8 cellular contexts compared by ENCODE assay signal in genomic region chr3:131033480-131034080, GRCh38. TPM values are rescaled to one million over a fixed set of nuclear protein-coding genes. Genes with fewer than 3 reads are reported as not detected.
A peak's percentile ranks its signal among the peaks of the same experiment; 100 is the strongest.
DNase-seq lines count a peak whose midpoint lies in the region; ATAC-seq and TF ChIP-seq lines count a peak whose summit lies in the region.

No MANE protein-coding gene starts in this region.

- H3K36me3 ChIP-seq in body of pancreas (replicated peaks in 1 of 2; ENCODE audit: insufficient read depth in 1 of 2, low read depth in 2 of 2) (no peaks in the 10 kb centered on the region), right lobe of liver (no peaks in the 10 kb centered on the region)

- no peaks in the 10 kb centered on the region for H3K9me3 ChIP-seq in body of pancreas
- no peaks in the 10 kb centered on the region for H3K9me3 ChIP-seq in right lobe of liver

- ATAC-seq in body of pancreas (no peak), right lobe of liver (peak; percentile 33 to 66 (median 55)), GM21717 (IDR thresholded peaks at IDR 0.05; ENCODE audit: unreplicated experiment) (no peak), GM19455 (IDR thresholded peaks at IDR 0.05; ENCODE audit: unreplicated experiment) (no peak)

- H3K4me3 ChIP-seq in body of pancreas, result no peak overlapping the region
- H3K4me3 ChIP-seq in right lobe of liver, result no peak overlapping the region

- no peaks in the 10 kb centered on the region for H3K27me3 ChIP-seq in body of pancreas
- no peaks in the 10 kb centered on the region for H3K27me3 ChIP-seq in right lobe of liver

- peak in 6 of 7 experiments; percentile 38 to 57 (median 52) for TF ChIP-seq CTCF in body of pancreas (IDR thresholded peaks at IDR 0.05)
- peak; percentile 48 to 66 (median 65) for TF ChIP-seq CTCF in right lobe of liver (IDR thresholded peaks at IDR 0.05)

- POLR2A ChIA-PET in HEK293T (lab: Yijun Ruan, JAX), result no interaction called here

- H3K4me1 ChIP-seq in body of pancreas (no peaks in the 10 kb centered on the region), right lobe of liver (no peaks in the 10 kb centered on the region)

- TF ChIP-seq POLR2A in body of pancreas (IDR thresholded peaks at IDR 0.05) (no peak), right lobe of liver (IDR thresholded peaks at IDR 0.05) (no peak)

- 12% methylated on average over 1 of the region's 1 CpG for WGBS in body of pancreas, 2 donors
- 11% methylated on average over 1 of the region's 1 CpG for WGBS in right lobe of liver (ENCODE audit: insufficient coverage, low coverage, low lambda C conversion rate, missing lambda C conversion rate)

- intact Hi-C loops in body of pancreas (cut with DNase I), result no loop called here
- intact Hi-C loops in right lobe of liver (cut with DNase I), result no loop called here

- CTCF ChIA-PET in HEK293T (lab: Yijun Ruan, JAX), result interaction anchor here (0.6 to 1.1 kb wide), 5 partner anchors 656 to 1212 kb away, joined by 3 read pairs; partner anchors contain the start of gene CPNE4

- DNase-seq in SIG-M5 treated with dmso at 0.1 percent for 504 hours (lab: John Stamatoyannopoulos, UW; ENCODE audit: unreplicated experiment) (peak; percentile 41), SIG-M5 (lab: John Stamatoyannopoulos, UW) (no peak), HEK293T (ENCODE audit: extremely low spot score) (peak; percentile 18), NCI-H526 (lab: John Stamatoyannopoulos, UW) (peak; percentile 24 to 75), body of pancreas (peak in 1 of 4 donors; percentile 16), right lobe of liver (no peak)

- H3K27ac ChIP-seq in body of pancreas (no peak overlapping the region), right lobe of liver (no peak overlapping the region)

TF ChIP-seq in HEK293T, 16 proteins besides CTCF, POLR2A, EP300 and RAD21:
- TF ChIP-seq ARNT (IDR thresholded peaks at IDR 0.05), result no peak
- 0 out of 2 replicates have a peak, but pooled peaks have one; percentile 35 for TF ChIP-seq FOXA1 (IDR thresholded peaks at IDR 0.05)
- TF ChIP-seq HDGF (IDR thresholded peaks at IDR 0.05; ENCODE audit: borderline replicate concordance), result no peak
- no peak for TF ChIP-seq LEF1 (IDR thresholded peaks at IDR 0.05; ENCODE audit: borderline replicate concordance)

RNA-seq across cellular contexts. Expression of gene NEK11, which starts 6.9 kb away (rescaled TPM):
- 10 to 100 TPM in 1 of 2 donors, 1 to 10 TPM in 1; 3.4 to 10.2 TPM for total RNA-seq in body of pancreas
- total RNA-seq in right lobe of liver, result 1 to 10 TPM in 1 of 6 experiments, under 1 TPM in 5; 0.25 to 1.1 (median 0.88) TPM

RNA-seq across cellular contexts. Expression of gene ASTE1, which starts 7.0 kb away (rescaled TPM):
- total RNA-seq in body of pancreas (10 to 100 TPM in 1 of 2 donors, 1 to 10 TPM in 1; 3.4 to 10.5 TPM), right lobe of liver (1 to 10 TPM; 3.0 to 4.6 (median 3.3) TPM)

Comparison
In these comparisons a context has a peak if more than half of its experiments do, and no peak if none do; other contexts are left out.
1. DNase-seq: peak in SIG-M5 treated with dmso at 0.1 percent for 504 hours (single experiment), HEK293T (single experiment) and NCI-H526 (2 of 2); none in SIG-M5 (single experiment) and right lobe of liver (0 of 3).
2. ATAC-seq: peak in right lobe of liver (4 of 4); none in body of pancreas (single experiment), GM21717 (single experiment) and GM19455 (single experiment).